18 cellular contexts compared by ENCODE assay signal in the genomic region with DNA sequence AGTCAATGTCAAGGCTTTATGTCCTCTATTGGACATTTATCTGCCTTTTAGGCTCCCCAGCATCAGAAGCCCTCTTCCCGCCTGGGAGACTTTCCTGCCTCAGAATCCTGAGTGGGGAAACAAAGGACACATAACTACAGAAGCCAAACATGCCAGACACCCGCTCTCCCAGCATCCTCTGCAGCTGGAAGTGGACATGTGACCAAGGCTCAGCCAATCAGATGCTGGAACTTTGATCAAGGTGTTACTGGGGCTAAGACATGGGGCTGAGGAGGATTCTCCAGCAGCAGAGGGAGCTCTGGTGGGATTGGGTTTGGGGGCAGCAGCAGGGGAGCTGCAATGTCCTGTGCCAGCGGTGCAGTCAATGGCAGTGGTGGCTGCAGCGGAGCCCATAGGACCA. TPM values are rescaled to one million over a fixed set of nuclear protein-coding genes. Genes with fewer than 3 reads are reported as not detected.
DNase-seq lines count a peak whose midpoint lies in the region; ATAC-seq, FAIRE-seq and TF ChIP-seq lines count a peak whose summit lies in the region.
"Had no signal": no experiment of that assay in that cellular context is flagged by ENCODE, and none has a peak within 500 bp of the region (broad histone marks: within the 10 kb centered on the region; RNA-seq: fewer than 3 reads in every experiment).

No MANE protein-coding gene starts in this region.

- peak; percentile 64 for FAIRE-seq in bronchial epithelial cell (lab: Jason Lieb, UNC)

- H3K27me3 Mint-ChIP-seq in natural killer cell (ENCODE audit: low read depth in 2 of 2) (no peaks in the 10 kb centered on the region), H9 (ENCODE audit: low read depth) (no peaks in the 10 kb centered on the region; the same call in none of the 2 replicates)
- peaks cover 0 to 5% of the 10 kb centered on the region in 2 donors for H3K27me3 Mint-ChIP-seq in natural killer cell treated with Interleukin-12 subunit alpha and Interleukin-12 subunit beta and Interleukin-15 and Interleukin-18, amount 100 ng/mL, for 72 hours
- H3K27me3 Mint-ChIP-seq: B cell; CD8-positive, alpha-beta memory T cell had no signal

- no peak overlapping the region for H2BK5ac ChIP-seq in H9 (ENCODE audit: insufficient read length, low read length)

- no CpG with 5 or more reads among the region's 4 CpGs for WGBS in H9 (ENCODE audit: extremely low coverage, insufficient read length, low lambda C conversion rate)

- intact Hi-C loops in natural killer cell (cut with micrococcal nuclease): no loop called here

- H2AFZ ChIP-seq in H9 (ENCODE audit: low read length): no peak overlapping the region

- no peak overlapping the region for H3K9ac ChIP-seq in H9 (ENCODE audit: extremely low read depth, insufficient read length, low read length)
- H3K9ac ChIP-seq: BLaER1 treated with 17β-estradiol and CSF1 and Interleukin-3, amounts not matched to agents 10 nM and 100 nM had no signal

- H2BK12ac ChIP-seq in H9 (ENCODE audit: insufficient read length, low read depth, low read length): no peak overlapping the region

- H4K20me1 ChIP-seq in H9 (ENCODE audit: control insufficient read depth, insufficient read depth, insufficient read length): no peaks in the 10 kb centered on the region

- H2BK15ac ChIP-seq in H9 (ENCODE audit: low read depth, low read length): no peak overlapping the region

- H3K9me3 Mint-ChIP-seq in natural killer cell (no peaks in the 10 kb centered on the region), H9 (no peaks in the 10 kb centered on the region; a peak in 1 of 5 replicates)
- H3K9me3 Mint-ChIP-seq in natural killer cell treated with Interleukin-12 subunit alpha and Interleukin-12 subunit beta and Interleukin-15 and Interleukin-18, amount 100 ng/mL, for 72 hours: no peaks in the 10 kb centered on the region
- H3K9me3 Mint-ChIP-seq: CD8-positive, alpha-beta memory T cell had no signal

- H3K36me3 ChIP-seq in RWPE2 (ENCODE audit: low read depth) (peaks cover 74% of the 10 kb centered on the region), bronchial epithelial cell (ENCODE audit: control insufficient read depth, insufficient read depth, low read length) (peaks cover 12% of the 10 kb centered on the region)

- H3K36me3 Mint-ChIP-seq in natural killer cell (no peaks in the 10 kb centered on the region), H9 (ENCODE audit: insufficient read depth in 1 of 3, low read depth in 3 of 3) (no peaks in the 10 kb centered on the region)
- H3K36me3 Mint-ChIP-seq in natural killer cell treated with Interleukin-12 subunit alpha and Interleukin-12 subunit beta and Interleukin-15 and Interleukin-18, amount 100 ng/mL, for 72 hours: no peaks in the 10 kb centered on the region

- peak overlapping the region; percentile 24 for H3K27ac ChIP-seq in RWPE2 (ENCODE audit: poor library complexity, severe bottlenecking)
- H3K27ac ChIP-seq in H9 (ENCODE audit: insufficient read length, low read depth, low read length): no peak overlapping the region

- no peak overlapping the region for H3K4ac ChIP-seq in H9 (ENCODE audit: low read depth, low read length)

- no peak overlapping the region for H2AK5ac ChIP-seq in H9 (ENCODE audit: insufficient read length, low read length)

- H3K79me1 ChIP-seq in H9 (ENCODE audit: insufficient read depth, low read depth, low read length, poor library complexity, severe bottlenecking): no peaks in the 10 kb centered on the region

- H3K4me3 ChIP-seq in RWPE2 (ENCODE audit: severe bottlenecking): no peak overlapping the region
- no peak overlapping the region for H3K4me3 ChIP-seq in bronchial epithelial cell (ENCODE audit: low read depth, low read length)
- H3K4me3 ChIP-seq: BLaER1 treated with 17β-estradiol and CSF1 and Interleukin-3, amounts not matched to agents 10 nM and 100 nM had no signal

- H3K27ac Mint-ChIP-seq in natural killer cell: peak overlapping the region; percentile 73 to 84
- no peak overlapping the region for H3K27ac Mint-ChIP-seq in natural killer cell treated with Interleukin-12 subunit alpha and Interleukin-12 subunit beta and Interleukin-15 and Interleukin-18, amount 100 ng/mL, for 72 hours
- no peak overlapping the region; a peak in 1 of 7 replicates for H3K27ac Mint-ChIP-seq in H9
- H3K27ac Mint-ChIP-seq: B cell; CD8-positive, alpha-beta memory T cell had no signal

- H2BK120ac ChIP-seq in H9 (ENCODE audit: low read depth, low read length, poor library complexity, severe bottlenecking): no peak overlapping the region

- H3K4me3 Mint-ChIP-seq in natural killer cell (no peak overlapping the region), H9 (no peak overlapping the region)
- H3K4me3 Mint-ChIP-seq in natural killer cell treated with Interleukin-12 subunit alpha and Interleukin-12 subunit beta and Interleukin-15 and Interleukin-18, amount 100 ng/mL, for 72 hours: no peak overlapping the region
- H3K4me3 Mint-ChIP-seq: B cell; CD8-positive, alpha-beta memory T cell had no signal

- DNase-seq in natural killer cell (no peak), RWPE2 (ENCODE audit: low spot score) (no peak), bronchial epithelial cell (ENCODE audit: low read depth) (no peak), H9 (no peak)
- no peak for DNase-seq in natural killer cell treated with Interleukin-12 subunit alpha and Interleukin-12 subunit beta and Interleukin-15 and Interleukin-18, amount 100 ng/mL, for 72 hours (ENCODE audit: low spot score)
- DNase-seq: CD8-positive, alpha-beta memory T cell; COR-L47; DMS 273 treated with DMSO at 0.1 percent for 48 hours; DMS53; DND-41; HCEC 1CT; KBM-7 had no signal

- no peak overlapping the region for H4K8ac ChIP-seq in H9 (replicated peaks; ENCODE audit: insufficient read length, low read depth, low read length)

- H3K9me3 ChIP-seq in RWPE2 (ENCODE audit: severe bottlenecking): no peaks in the 10 kb centered on the region
- no peaks in the 10 kb centered on the region for H3K9me3 ChIP-seq in H9 (ENCODE audit: control insufficient read depth, low read depth, low read length)

- no peak overlapping the region for H4K5ac ChIP-seq in H9 (ENCODE audit: insufficient read length, low read depth, low read length)

- peaks cover 42% of the 10 kb centered on the region for H3K4me1 ChIP-seq in RWPE2 (ENCODE audit: insufficient read depth, poor library complexity, severe bottlenecking)
- H3K4me1 ChIP-seq in H9 (ENCODE audit: insufficient read depth, low read length): no peaks in the 10 kb centered on the region

- peaks cover 2% of the 10 kb centered on the region; the same call in 1 of the 2 replicates for H3K79me2 ChIP-seq in H9 (ENCODE audit: insufficient read depth, low read length)

- peaks cover 56 to 66% of the 10 kb centered on the region in 2 donors for H3K4me1 Mint-ChIP-seq in natural killer cell
- peaks cover 45 to 49% of the 10 kb centered on the region in 2 donors for H3K4me1 Mint-ChIP-seq in natural killer cell treated with Interleukin-12 subunit alpha and Interleukin-12 subunit beta and Interleukin-15 and Interleukin-18, amount 100 ng/mL, for 72 hours (ENCODE audit: low read depth in 2 of 2)
- H3K4me1 Mint-ChIP-seq in H9: peaks cover 3 to 6% of the 10 kb centered on the region in 2 experiments; a peak in 3 of 4 replicates
- H3K4me1 Mint-ChIP-seq: CD8-positive, alpha-beta memory T cell had no signal

- no peak overlapping the region for H3K18ac ChIP-seq in H9 (ENCODE audit: insufficient read length, low read depth, low read length)

- no peak overlapping the region for H4K91ac ChIP-seq in H9 (ENCODE audit: insufficient read length, low read depth, low read length)

- H3K23ac ChIP-seq in H9 (ENCODE audit: insufficient read length, low read depth, low read length): no peak overlapping the region

- H2BK20ac ChIP-seq in H9 (ENCODE audit: low read depth, low read length, poor library complexity, severe bottlenecking): no peak overlapping the region

- H3K27me3 ChIP-seq in RWPE2 (ENCODE audit: insufficient read depth, poor library complexity, severe bottlenecking) (no peaks in the 10 kb centered on the region), bronchial epithelial cell (ENCODE audit: control insufficient read depth, insufficient read depth, low read length) (no peaks in the 10 kb centered on the region), H9 (ENCODE audit: insufficient read depth, low read length) (no peaks in the 10 kb centered on the region)
- H3K27me3 ChIP-seq: BLaER1 treated with 17β-estradiol and CSF1 and Interleukin-3, amounts not matched to agents 10 nM and 100 nM had no signal

- H3K23me2 ChIP-seq in H9 (ENCODE audit: insufficient read length, low read depth, low read length, poor library complexity, severe bottlenecking): no peaks in the 10 kb centered on the region

- TF ChIP-seq CTCF in natural killer cell (IDR thresholded peaks at IDR 0.05) (no peak), RWPE2 (IDR thresholded peaks at IDR 0.05; ENCODE audit: poor library complexity, severe bottlenecking) (no peak), bronchial epithelial cell (IDR thresholded peaks at IDR 0.05; ENCODE audit: insufficient read depth, low read length, severe bottlenecking) (no peak), H9 (conservative IDR thresholded peaks at IDR 0.05) (no peak)

- H3K56ac ChIP-seq in H9 (ENCODE audit: insufficient read length, low read depth, low read length): no peak overlapping the region

- ATAC-seq in natural killer cell: peak in 1 of 3 donors; percentile 17
- no peak for ATAC-seq in natural killer cell treated with Interleukin-12 subunit alpha and Interleukin-12 subunit beta and Interleukin-15 and Interleukin-18, amount 100 ng/mL, for 72 hours
- ATAC-seq in RWPE2 (ENCODE audit: low read depth): no peak
- ATAC-seq in GM18873 (IDR thresholded peaks at IDR 0.05; ENCODE audit: low FRiP score, unreplicated experiment): no peak

- H3K14ac ChIP-seq in H9 (ENCODE audit: insufficient read depth, low read length): no peak overlapping the region

- H3T11ph ChIP-seq in H9 (ENCODE audit: low read length): no peak overlapping the region

- no peak overlapping the region for H3K4me2 ChIP-seq in H9 (ENCODE audit: insufficient read depth, insufficient read length, low read length)

RNA-seq across cellular contexts. Expression of a gene that starts 19.5 kb away (rescaled TPM):
- total RNA-seq in natural killer cell: 1 to 10 TPM; 1.5 to 5.5 (median 3.9) TPM
- 1 to 10 TPM; 1.8 to 3.3 TPM for total RNA-seq in natural killer cell treated with Interleukin-12 subunit alpha and Interleukin-12 subunit beta and Interleukin-15 and Interleukin-18, amount 100 ng/mL, for 72 hours
- 29.7 and 71.0 TPM in 2 replicates for total RNA-seq in bronchial epithelial cell
- total RNA-seq in H9 (2021): 0.57 and 0.79 TPM in 2 replicates
- total RNA-seq: A172, G401, H4 had no signal

Comparison
In these comparisons a context has a peak if more than half of its experiments do, and no peak if none do; other contexts are left out.
1. H3K27ac Mint-ChIP-seq: peak in natural killer cell (2 of 2); none in natural killer cell treated with Interleukin-12 subunit alpha and Interleukin-12 subunit beta and Interleukin-15 and Interleukin-18, amount 100 ng/mL, for 72 hours (0 of 2) and H9 (0 of 3).